Comparison of ENCODE assay signal across 8 cellular contexts in genomic region chr4:139301143-139301820, GRCh38.
DNase-seq lines count a peak whose midpoint lies in the region; ATAC-seq lines count a peak whose summit lies in the region.

Gene NAA15, plus strand, starts transcription at chr4:139301505. Its CDS starts 273 bp downstream, at chr4:139301778.

- DNase-seq in AG08396 (ENCODE audit: low spot score), result peak; percentile 97
- peak; percentile 85 for DNase-seq in NCI-H345 treated with DMSO at 0.1 percent for 48 hours (lab: John Stamatoyannopoulos, UW; ENCODE audit: unreplicated experiment)
- peak; percentile 90 to 94 (median 92) for DNase-seq in activated CD4-positive, CD25-positive, alpha-beta regulatory T cell (lab: John Stamatoyannopoulos, UW)
- peak; percentile 99 for DNase-seq in central memory CD4-positive, alpha-beta T cell
- DNase-seq in inferior parietal cortex (ENCODE audit: extremely low spot score), result peak; percentile 99
- DNase-seq in stimulated activated CD4-positive, alpha-beta T cell treated with anti-CD3 and anti-CD28 coated beads, Interleukin-12 subunit alpha, Interleukin-12 subunit beta, amount 100 ng/mL, for 24 hours (ENCODE audit: low read depth in 2 of 2), result peak; percentile 95

- peak; percentile 87 for ATAC-seq in GM19023 (IDR thresholded peaks at IDR 0.05; ENCODE audit: unreplicated experiment)
- ATAC-seq in HG03280 (IDR thresholded peaks at IDR 0.05; ENCODE audit: unreplicated experiment), result peak; percentile 81

Comparison
In these comparisons a context has a peak if more than half of its experiments do, and no peak if none do; other contexts are left out.
1. Peak in every context shown above with its lines: DNase-seq and ATAC-seq.